Comparison of ENCODE assay signal across 8 cellular contexts in the genomic region with DNA sequence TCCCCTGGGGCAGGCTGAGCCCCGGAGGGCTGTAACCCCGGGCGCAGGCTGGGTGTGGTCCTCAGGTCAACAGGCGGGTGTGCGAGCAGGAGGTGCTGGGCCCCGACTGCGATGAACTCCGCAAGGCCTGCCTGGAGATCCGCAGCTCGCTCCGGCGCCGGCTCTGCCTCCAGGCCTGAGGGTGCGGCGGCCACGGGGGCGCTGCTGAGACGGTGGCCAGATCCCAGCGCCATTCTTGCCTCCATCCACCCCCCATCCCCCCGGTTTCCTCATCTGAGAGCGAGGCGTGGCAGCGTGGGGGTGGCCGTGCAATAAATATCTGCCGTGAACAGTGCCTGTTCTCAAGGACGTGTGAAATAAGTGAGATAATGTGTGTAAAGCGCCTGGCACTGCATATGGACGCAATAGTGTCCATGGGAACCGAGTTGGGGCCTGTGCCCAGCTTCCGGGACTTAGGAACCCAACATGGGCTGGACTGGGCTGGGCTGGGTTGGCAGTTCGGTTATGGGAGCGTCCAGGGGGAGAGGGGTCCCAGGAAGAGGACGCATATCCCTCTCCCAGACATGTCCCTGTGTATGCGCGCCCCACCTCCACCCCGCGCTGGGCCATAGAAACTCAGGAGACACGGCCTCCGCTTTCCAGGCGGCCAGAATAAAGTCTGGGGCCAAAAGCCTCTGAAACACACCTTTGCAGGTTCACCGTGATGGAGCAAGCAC.
DNase-seq lines count a peak whose midpoint lies in the region; ATAC-seq and TF ChIP-seq lines count a peak whose summit lies in the region.

No MANE protein-coding gene starts in this region.

- DNase-seq in AG09319 (ENCODE audit: extremely low read depth, low read depth) = no peak
- peak; percentile 27 for DNase-seq in T-helper 22 cell (ENCODE audit: low read depth)
- peak; percentile 65 for DNase-seq in cerebellar cortex (ENCODE audit: low spot score)
- DNase-seq in islet precursor cell = peak; percentile 88

- TF ChIP-seq CTCF in AG09319 (IDR thresholded peaks at IDR 0.05; ENCODE audit: low read depth, low read length) = peak; percentile 46

- peak overlapping the region; percentile 56 to 76 (median 64) for H3K4me3 ChIP-seq in skin epidermis

- ATAC-seq in GM18502 (IDR thresholded peaks at IDR 0.05; ENCODE audit: poor library complexity, unreplicated experiment) = peak; percentile 2
- no peak for ATAC-seq in HG03108 (IDR thresholded peaks at IDR 0.05; ENCODE audit: unreplicated experiment)

- H3K27ac ChIP-seq in skin epidermis = peak overlapping the region in 20 of 21 experiments; percentile 29 to 89 (median 79)

- peak; percentile 19; the same call in 1 of the 2 replicates for TF ChIP-seq RAD21 in Ishikawa (IDR thresholded peaks at IDR 0.05; ENCODE audit: low read depth)

- TF ChIP-seq EP300 in Ishikawa (IDR thresholded peaks at IDR 0.05; ENCODE audit: borderline replicate concordance) = no peak

TF ChIP-seq in Ishikawa, 13 proteins besides CTCF, POLR2A, EP300 and RAD21:
- no peak for TF ChIP-seq TCF12 (IDR thresholded peaks at IDR 0.05; ENCODE audit: low read depth)
- peak; percentile 83 for TF ChIP-seq YY1 (IDR thresholded peaks at IDR 0.05; ENCODE audit: low read depth)
- TF ChIP-seq, protein P1, sequence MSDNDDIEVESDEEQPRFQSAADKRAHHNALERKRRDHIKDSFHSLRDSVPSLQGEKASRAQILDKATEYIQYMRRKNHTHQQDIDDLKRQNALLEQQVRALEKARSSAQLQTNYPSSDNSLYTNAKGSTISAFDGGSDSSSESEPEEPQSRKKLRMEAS (IDR thresholded peaks at IDR 0.05) = 0 out of 2 replicates have a peak, but pooled peaks have one; percentile 15
